ENCODE assay signal across 24 cellular contexts in the genomic region with DNA sequence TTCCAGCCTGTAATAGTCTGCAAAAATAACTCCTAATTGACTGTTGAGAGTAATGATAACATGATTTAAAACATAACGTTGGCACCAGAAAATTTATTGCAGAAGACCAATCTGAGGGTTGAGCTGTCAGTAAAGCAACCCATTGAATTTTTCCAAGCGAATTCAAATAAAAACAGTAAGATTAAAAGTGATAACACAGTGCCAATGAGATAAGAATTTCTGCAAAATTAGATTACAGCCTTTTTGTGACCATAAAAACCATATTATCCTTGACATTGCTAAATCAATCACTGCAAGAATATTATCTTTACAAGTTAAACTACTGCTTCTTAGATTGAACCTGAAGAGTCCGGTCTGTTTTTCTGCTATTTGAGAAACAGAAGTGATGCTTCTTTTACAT.
"Had no signal": no experiment of that assay in that cellular context is flagged by ENCODE, and none has a peak within 500 bp of the region (broad histone marks: within the 10 kb centered on the region; RNA-seq: fewer than 3 reads in every experiment).

No MANE protein-coding gene starts in this region.

- H2AFZ ChIP-seq: hepatocyte had no signal

- H3K4me2 ChIP-seq: hepatocyte had no signal

- H3K27me3 ChIP-seq: colonic mucosa, dorsolateral prefrontal cortex, esophagus muscularis mucosa, esophagus squamous epithelium, foreskin keratinocyte, gastrocnemius medialis, gastroesophageal sphincter, heart left ventricle, heart right ventricle, hepatocyte had no signal

- DNase-seq: colonic mucosa; cortex of kidney; dermis blood vessel endothelial cell; dorsolateral prefrontal cortex; effector CD4-positive, alpha-beta T cell; effector CD8-positive, alpha-beta T cell; effector memory CD4-positive, alpha-beta T cell; effector memory CD8-positive, alpha-beta T cell; endodermal cell; esophagus squamous epithelium; foreskin fibroblast; foreskin keratinocyte; foreskin melanocyte; gastrocnemius medialis; glutamatergic neuron; head of caudate nucleus; heart left ventricle; heart right ventricle had no signal

- H3K27ac ChIP-seq: colonic mucosa, coronary artery, dorsolateral prefrontal cortex, epithelial cell of prostate, esophagus muscularis mucosa, esophagus squamous epithelium, foreskin keratinocyte, gastrocnemius medialis, gastroesophageal sphincter, heart left ventricle, heart right ventricle, hepatocyte had no signal

- H3K79me2 ChIP-seq: hepatocyte had no signal

- H3K4me3 ChIP-seq: colonic mucosa, coronary artery, dorsolateral prefrontal cortex, esophagus muscularis mucosa, esophagus squamous epithelium, gastrocnemius medialis, gastroesophageal sphincter, heart left ventricle, heart right ventricle, hepatocyte had no signal

- H3K4me1 ChIP-seq: colonic mucosa, esophagus muscularis mucosa, esophagus squamous epithelium, foreskin keratinocyte, gastrocnemius medialis, gastroesophageal sphincter, heart left ventricle, heart right ventricle had no signal

- ATAC-seq: effector memory CD8-positive, alpha-beta T cell; esophagus mucosa; foreskin keratinocyte; gastrocnemius medialis; gastroesophageal sphincter; heart left ventricle; heart right ventricle had no signal

- H3K36me3 ChIP-seq: colonic mucosa, esophagus muscularis mucosa, esophagus squamous epithelium, gastrocnemius medialis, gastroesophageal sphincter, heart left ventricle, heart right ventricle had no signal

- H3K9me3 ChIP-seq: colonic mucosa, esophagus muscularis mucosa, esophagus squamous epithelium, gastrocnemius medialis, gastroesophageal sphincter had no signal
